In the genomic region with DNA sequence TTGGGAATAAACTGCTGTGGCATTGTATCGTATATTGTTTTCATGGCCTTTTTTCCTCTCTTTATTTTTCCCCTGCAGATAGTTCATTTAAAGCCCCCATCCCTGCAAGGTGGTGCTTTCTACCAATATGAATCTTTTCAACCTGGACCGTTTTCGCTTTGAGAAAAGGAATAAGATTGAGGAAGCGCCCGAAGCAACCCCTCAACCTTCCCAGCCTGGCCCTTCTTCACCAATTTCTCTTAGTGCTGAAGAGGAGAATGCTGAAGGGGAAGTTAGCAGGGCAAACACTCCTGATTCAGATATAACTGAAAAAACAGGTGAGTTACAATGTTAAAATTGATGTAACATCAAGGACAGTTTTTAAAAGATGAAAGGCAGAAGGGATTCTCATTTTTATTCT, we compare ENCODE assay signal across 1 cellular context.
A peak's percentile ranks its signal among the peaks of the same experiment; 100 is the strongest.
TF ChIP-seq lines count a peak whose summit lies in the region.

No MANE protein-coding gene starts in this region.

TF ChIP-seq in HepG2, 621 proteins besides CTCF, POLR2A, EP300 and RAD21 (continued from another document):
- TF ChIP-seq ZBTB10 (CRISPR knock-in tag; IDR thresholded peaks at IDR 0.05; ENCODE audit: borderline replicate concordance) (0 out of 2 replicates have a peak, but pooled peaks have one; percentile 11), RNF2 (conservative IDR thresholded peaks at IDR 0.05; ENCODE audit: low read depth) (no peak), ZNF160 (CRISPR knock-in tag; IDR thresholded peaks at IDR 0.05) (no peak)
